ENCODE assay signal across 5 cellular contexts in genomic region chr3:37067577-37067976, GRCh38.
"Had no signal": no experiment of that assay in that cellular context is flagged by ENCODE, and none has a peak within 500 bp of the region (broad histone marks: within the 10 kb centered on the region; RNA-seq: fewer than 3 reads in every experiment).

No MANE protein-coding gene starts in this region.

- DNase-seq: IMR-90, KBM-7, KG1 had no signal

- H3K27ac ChIP-seq: HL-60 had no signal

- FAIRE-seq: HTR-8/SVneo had no signal
